ENCODE assay signal across 8 cellular contexts in the genomic region with DNA sequence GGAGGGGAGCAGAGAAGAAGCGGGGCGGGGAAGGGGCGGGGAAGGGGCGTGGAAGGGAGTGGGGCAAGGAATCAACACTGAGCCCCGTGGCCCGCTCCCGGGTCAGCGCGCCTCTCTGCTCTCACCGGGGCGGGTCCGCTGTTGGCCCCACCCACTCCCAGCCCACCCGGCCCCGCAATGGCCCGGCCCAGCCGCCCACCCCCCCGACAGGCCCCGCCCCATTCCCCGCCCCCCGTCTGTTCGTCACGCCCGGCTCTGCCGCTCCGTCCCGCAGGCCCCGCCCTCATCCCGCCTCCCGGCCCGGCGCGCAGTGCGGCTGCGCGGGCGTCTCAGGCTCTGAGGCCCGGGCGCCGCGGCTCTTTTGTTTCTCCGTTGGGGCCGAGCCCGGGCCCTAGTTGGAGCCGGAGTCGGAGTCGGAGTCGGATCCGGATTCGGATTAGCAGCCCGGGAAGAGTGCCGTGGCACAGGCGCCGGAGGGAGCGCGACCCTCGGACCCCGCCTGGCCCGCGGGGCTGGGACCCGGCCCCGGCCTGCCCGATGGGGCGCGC. TPM values are rescaled to one million over a fixed set of nuclear protein-coding genes. Genes with fewer than 3 reads are reported as not detected.
DNase-seq lines count a peak whose midpoint lies in the region; ATAC-seq and TF ChIP-seq lines count a peak whose summit lies in the region.

A gene (plus strand): TSS at position 310 of the 548 bp plus-strand sequence. CDS start 380 bp downstream, outside the sequence.

- no peaks in the 10 kb centered on the region for H3K36me3 ChIP-seq in mucosa of stomach (ENCODE audit: control insufficient read depth, insufficient read depth, low read length)

- TF ChIP-seq POLR2A in erythroblast (IDR thresholded peaks at IDR 0.05; ENCODE audit: low read length) = peak; percentile 53

- no peaks in the 10 kb centered on the region for H3K27me3 ChIP-seq in mucosa of stomach (ENCODE audit: control insufficient read depth, insufficient read depth, low read length)

- peak within 1 kb of the TSS; percentile 87 for H3K9ac ChIP-seq in mucosa of stomach (ENCODE audit: low read length)

- peak within 1 kb of the TSS; percentile 67 for H3K4me3 ChIP-seq in Jurkat, Clone E6-1 (ENCODE audit: low read length)
- H3K4me3 ChIP-seq in mucosa of stomach (ENCODE audit: low read length) = no peak within 1 kb of the TSS

- ATAC-seq in GM21717 (IDR thresholded peaks at IDR 0.05; ENCODE audit: unreplicated experiment) = peak; percentile 79

- DNase-seq in DMS53 (lab: John Stamatoyannopoulos, UW) = peak; percentile 96
- peak; percentile 76 for DNase-seq in Jurkat, Clone E6-1 (ENCODE audit: low read depth, low spot score)
- peak; percentile 46 for DNase-seq in OCI-M2 (lab: John Stamatoyannopoulos, UW; ENCODE audit: unreplicated experiment)
- peak; percentile 94 for DNase-seq in activated T-cell treated with anti-CD3 and anti-CD28 coated beads for 48 hours (ENCODE audit: low read depth)
- DNase-seq in erythroblast (lab: John Stamatoyannopoulos, UW) = peak; percentile 90 to 96
- peak; percentile 95 for DNase-seq in stimulated activated CD8-positive, alpha-beta memory T cell treated with anti-CD3 and anti-CD28 coated beads, Interleukin-4, amount 100 ng/mL, for 48 hours

- no peaks in the 10 kb centered on the region for H3K9me3 ChIP-seq in mucosa of stomach (ENCODE audit: control insufficient read depth, low read length)

- peaks cover 18% of the 10 kb centered on the region for H3K4me1 ChIP-seq in mucosa of stomach (ENCODE audit: control insufficient read depth, insufficient read depth, low read length)

RNA-seq across cellular contexts. Expression of the gene that starts here (rescaled TPM):
- polyA plus RNA-seq in Jurkat, Clone E6-1 (2012; ENCODE audit: insufficient read depth, insufficient read length) = 36.2 TPM

Comparison
In these comparisons a context has a peak if more than half of its experiments do, and no peak if none do; other contexts are left out.
1. DNase-seq: peak in every context shown above with its lines; median percentile 96 in DMS53; 95 in stimulated activated CD8-positive, alpha-beta memory T cell treated with anti-CD3 and anti-CD28 coated beads, Interleukin-4, amount 100 ng/mL, for 48 hours; 94 in activated T-cell treated with anti-CD3 and anti-CD28 coated beads for 48 hours; 93 in erythroblast; 76 in Jurkat, Clone E6-1; 46 in OCI-M2.